In the genomic region with DNA sequence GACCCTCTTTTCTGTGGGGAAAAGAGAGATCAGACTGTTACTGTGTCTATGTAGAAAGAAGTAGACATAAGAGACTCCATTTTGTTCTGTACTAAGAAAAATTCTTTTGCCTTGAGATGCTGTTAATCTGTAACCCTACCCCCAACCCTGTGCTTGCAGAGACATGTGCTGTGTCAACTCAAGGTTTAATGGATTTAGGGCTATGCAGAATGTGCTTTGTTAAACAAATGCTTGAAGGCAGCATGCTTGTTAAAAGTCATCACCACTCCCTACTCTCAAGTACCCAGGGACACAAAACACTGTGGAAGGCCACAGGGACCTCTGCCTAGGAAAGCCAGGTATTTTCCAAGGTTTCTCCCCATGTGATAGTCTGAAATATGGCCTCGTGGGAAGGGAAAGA, we compare ENCODE assay signal across 7 cellular contexts. TPM values are rescaled to one million over a fixed set of nuclear protein-coding genes. Genes with fewer than 3 reads are reported as not detected.
DNase-seq lines count a peak whose midpoint lies in the region; ATAC-seq, FAIRE-seq and TF ChIP-seq lines count a peak whose summit lies in the region.
"Not testable (repeated sequence)": the region's sequence is repeated elsewhere in the genome, so short reads cannot be mapped to it uniquely, and the experiment has no call there.

No MANE protein-coding gene starts in this region.

- dilution Hi-C loops in keratinocyte (cut with MboI; ENCODE audit: extremely low pct_ligation_motif_present, low sequenced_read_pairs): not testable (repeated sequence)

- H3K36me3 Mint-ChIP-seq in GM23338 (ENCODE audit: low read depth); WTC11; progenitor cell of endocrine pancreas (ENCODE audit: insufficient read depth): not testable (repeated sequence)

- H3K9me2 ChIP-seq in GM23338 (ENCODE audit: insufficient read depth): not testable (repeated sequence)

- not testable (repeated sequence) for H3K27ac ChIP-seq in GM23338 (ENCODE audit: low read depth)
- H3K27ac ChIP-seq in RWPE2 (ENCODE audit: poor library complexity, severe bottlenecking) (peak overlapping the region; percentile 59), epithelial cell of prostate (peak overlapping the region; percentile 97), foreskin keratinocyte (peak overlapping the region; percentile 74), keratinocyte (ENCODE audit: control insufficient read depth, insufficient read depth, low read length) (peak overlapping the region; percentile 64)

- CTCF ChIA-PET in WTC11 (lab: Charles Lee): not testable (repeated sequence)

- not testable (repeated sequence) for H3K27me3 ChIP-seq in GM23338 (ENCODE audit: insufficient read depth); RWPE2 (ENCODE audit: insufficient read depth, poor library complexity, severe bottlenecking); foreskin keratinocyte; keratinocyte (ENCODE audit: control insufficient read depth, extremely low read depth, insufficient read depth, low read length)

- not testable (repeated sequence) for H3K27ac Mint-ChIP-seq in GM23338
- peak overlapping the region; percentile 87 for H3K27ac Mint-ChIP-seq in WTC11
- H3K27ac Mint-ChIP-seq in progenitor cell of endocrine pancreas: peak overlapping the region; percentile 70

- H4K20me1 ChIP-seq in GM23338 (replicated peaks; ENCODE audit: insufficient read depth); keratinocyte (ENCODE audit: control insufficient read depth, extremely low read depth, insufficient read depth, low read length): not testable (repeated sequence)

- H3K27me3 Mint-ChIP-seq in GM23338 (ENCODE audit: insufficient read depth, low read depth, poor library complexity); WTC11 (ENCODE audit: low read depth); progenitor cell of endocrine pancreas: not testable (repeated sequence)

- H3K9me3 ChIP-seq in RWPE2 (ENCODE audit: severe bottlenecking); keratinocyte (ENCODE audit: control insufficient read depth, low read depth, low read length): not testable (repeated sequence)

- H3K4me3 Mint-ChIP-seq in GM23338; WTC11; progenitor cell of endocrine pancreas (ENCODE audit: low read depth): not testable (repeated sequence)

- not testable (repeated sequence) for H3F3A ChIP-seq in GM23338 (replicated peaks; ENCODE audit: low read depth)

- not testable (repeated sequence) for H3K4me3 ChIP-seq in GM23338; RWPE2 (ENCODE audit: severe bottlenecking); keratinocyte (ENCODE audit: control insufficient read depth in 2 of 3, extremely low read depth in 1 of 3, insufficient read depth in 2 of 3, low read depth in 1 of 3, low read length in 3 of 3)

- H3K9ac ChIP-seq in keratinocyte (ENCODE audit: control insufficient read depth, extremely low read depth, insufficient read depth, low read length): not testable (repeated sequence)

- TF ChIP-seq CTCF in GM23338 (conservative IDR thresholded peaks at IDR 0.05; ENCODE audit: low read depth in 2 of 2); RWPE2 (IDR thresholded peaks at IDR 0.05; ENCODE audit: poor library complexity, severe bottlenecking); WTC11 (IDR thresholded peaks at IDR 0.05); foreskin keratinocyte (conservative IDR thresholded peaks at IDR 0.05); keratinocyte (optimal IDR thresholded peaks at IDR 0.05 in 1 of 3, IDR thresholded peaks at IDR 0.05 in 1 of 3, conservative IDR thresholded peaks at IDR 0.05 in 1 of 3; ENCODE audit: extremely low read depth in 1 of 3, insufficient read depth in 2 of 3, low read length in 3 of 3); progenitor cell of endocrine pancreas (IDR thresholded peaks at IDR 0.05; ENCODE audit: unreplicated experiment): not testable (repeated sequence)

- peak overlapping the region; percentile 23; the same call in 1 of the 2 replicates for H2AFZ ChIP-seq in GM23338
- H2AFZ ChIP-seq in keratinocyte (ENCODE audit: control insufficient read depth, low read length): not testable (repeated sequence)

- H3K4me1 Mint-ChIP-seq in GM23338: peaks cover 22% of the 10 kb centered on the region
- peaks cover 51% of the 10 kb centered on the region for H3K4me1 Mint-ChIP-seq in WTC11
- peaks cover 64% of the 10 kb centered on the region for H3K4me1 Mint-ChIP-seq in progenitor cell of endocrine pancreas (ENCODE audit: low read depth)

- H3K36me3 ChIP-seq in GM23338 (ENCODE audit: insufficient read depth); RWPE2 (ENCODE audit: low read depth); keratinocyte (ENCODE audit: control insufficient read depth in 2 of 2, extremely low read depth in 1 of 2, insufficient read depth in 2 of 2, low read length in 2 of 2): not testable (repeated sequence)

- not testable (repeated sequence) for H3K79me2 ChIP-seq in GM23338 (replicated peaks; ENCODE audit: insufficient read depth); keratinocyte (ENCODE audit: control insufficient read depth, insufficient read depth, low read length)

- peak overlapping the region; percentile 46; the same call in 1 of the 2 replicates for H3K4me2 ChIP-seq in GM23338
- not testable (repeated sequence) for H3K4me2 ChIP-seq in keratinocyte (ENCODE audit: control insufficient read depth, extremely low read depth, insufficient read depth, low read depth, low read length)

- H3K9me3 Mint-ChIP-seq in GM23338; WTC11; progenitor cell of endocrine pancreas (ENCODE audit: low read depth): not testable (repeated sequence)

- not testable (repeated sequence) for ATAC-seq in GM23338; RWPE2 (ENCODE audit: low read depth); WTC11; foreskin keratinocyte

- DNase-seq in GM23338 (ENCODE audit: low spot score); RWPE2 (ENCODE audit: low spot score); WTC11 (ENCODE audit: low spot score); epithelial cell of prostate (ENCODE audit: low read depth, low spot score); foreskin keratinocyte; keratinocyte (ENCODE audit: low read depth, low spot score); progenitor cell of endocrine pancreas (ENCODE audit: low spot score, unreplicated experiment): not testable (repeated sequence)

- FAIRE-seq in keratinocyte (lab: Jason Lieb, UNC): not testable (repeated sequence)

- peaks cover 19% of the 10 kb centered on the region for H3K4me1 ChIP-seq in GM23338 (ENCODE audit: insufficient read depth)
- H3K4me1 ChIP-seq in RWPE2 (ENCODE audit: insufficient read depth, poor library complexity, severe bottlenecking): peaks cover 24% of the 10 kb centered on the region
- peaks cover 27% of the 10 kb centered on the region for H3K4me1 ChIP-seq in foreskin keratinocyte
- H3K4me1 ChIP-seq in keratinocyte (ENCODE audit: control insufficient read depth, extremely low read depth, insufficient read depth, low read length): peaks cover 34% of the 10 kb centered on the region

- not testable (repeated sequence) for H3K9me1 ChIP-seq in keratinocyte (ENCODE audit: control insufficient read depth, extremely low read depth, insufficient read depth, low read length)

- POLR2A ChIA-PET in WTC11 (lab: Charles Lee): not testable (repeated sequence)

TF ChIP-seq in WTC11, 78 proteins besides CTCF, POLR2A, EP300 and RAD21:
- TF ChIP-seq, protein P1, sequence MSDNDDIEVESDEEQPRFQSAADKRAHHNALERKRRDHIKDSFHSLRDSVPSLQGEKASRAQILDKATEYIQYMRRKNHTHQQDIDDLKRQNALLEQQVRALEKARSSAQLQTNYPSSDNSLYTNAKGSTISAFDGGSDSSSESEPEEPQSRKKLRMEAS (CRISPR knock-in tag; IDR thresholded peaks at IDR 0.05): 0 out of 2 replicates have a peak, but pooled peaks have one; percentile 36

RNA-seq across cellular contexts. Expression of gene UGCG, which starts 21.3 kb away (rescaled TPM):
- 44.9 and 48.1 TPM in 2 replicates for total RNA-seq in GM23338 (2014; rRNA removed; shearing (Covaris generic))
- polyA plus RNA-seq in GM23338 (2016; fragmentation: Nextera tagmentation; extraction: Ambion mirVana) (27.8 and 30.4 TPM in 2 replicates), foreskin keratinocyte (10.6 and 15.7 TPM in 2 replicates), keratinocyte (29.0 to 49.8 TPM (median 30.1 TPM) in 3 replicates)
- total RNA-seq in WTC11 (2021) (34.0 to 37.5 TPM (median 34.6 TPM) in 3 replicates), foreskin keratinocyte (37.9 and 45.5 TPM in 2 replicates), progenitor cell of endocrine pancreas (26.8 and 27.7 TPM in 2 replicates)
- polyA plus RNA-seq in keratinocyte (2011; ENCODE audit: low read depth): 145 TPM
- 13.4 and 26.8 TPM in 2 replicates for polyA plus RNA-seq in keratinocyte (2011; cell fraction: cytosol; rRNA removed)
- polyA plus RNA-seq in keratinocyte (2011; cell fraction: nucleus; rRNA removed): 33.9 and 53.9 TPM in 2 replicates
- polyA plus RNA-seq in keratinocyte (2012; ENCODE audit: low replicate concordance): 21.3 and 63.4 TPM in 2 replicates
- polyA minus RNA-seq in keratinocyte: 11.8 to 40.9 TPM (median 19.6 TPM) in 3 replicates
- 46.6 TPM for polyA minus RNA-seq in keratinocyte (2011; cell fraction: cytosol; rRNA and poly(A)+ RNA removed)
- 46.6 and 79.5 TPM in 2 replicates for polyA minus RNA-seq in keratinocyte (2011; cell fraction: nucleus; rRNA and poly(A)+ RNA removed)
